22 cellular contexts compared by ENCODE assay signal in genomic region chr5:56760723-56761122, GRCh38. TPM values are rescaled to one million over a fixed set of nuclear protein-coding genes. Genes with fewer than 3 reads are reported as not detected.
DNase-seq lines count a peak whose midpoint lies in the region; ATAC-seq and TF ChIP-seq lines count a peak whose summit lies in the region.
"Had no signal": no experiment of that assay in that cellular context is flagged by ENCODE, and none has a peak within 500 bp of the region (broad histone marks: within the 10 kb centered on the region; RNA-seq: fewer than 3 reads in every experiment).

No MANE protein-coding gene starts in this region.

- no peak overlapping the region for H3K4me3 Mint-ChIP-seq in endodermal cell
- peak overlapping the region in 7 of 8 donors; percentile 59 to 82 (median 74) for H3K4me3 Mint-ChIP-seq in naive B cell
- H3K4me3 Mint-ChIP-seq in type B pancreatic cell = no peak overlapping the region
- H3K4me3 Mint-ChIP-seq: activated CD8-positive, alpha-beta T cell treated with anti-CD3 and anti-CD28 coated beads for 36 hours; activated naive CD4-positive, alpha-beta T cell treated with anti-CD3 and anti-CD28 coated beads, Interleukin-2, amount 50 U/mL, for 24 hours; CD8-positive, alpha-beta T cell; stimulated activated naive CD8-positive, alpha-beta T cell treated with anti-CD3 and anti-CD28 coated beads, Interleukin-15, amount 100 ng/mL, for 72 hours had no signal

- H3K9me3 ChIP-seq in heart right ventricle (no peaks in the 10 kb centered on the region), endodermal cell (ENCODE audit: control insufficient read depth, low read length) (no peaks in the 10 kb centered on the region)
- H3K9me3 ChIP-seq: left lung had no signal

- H3K27me3 ChIP-seq in heart right ventricle (no peaks in the 10 kb centered on the region), endodermal cell (ENCODE audit: control insufficient read depth, insufficient read depth, low read length, poor library complexity, severe bottlenecking) (no peaks in the 10 kb centered on the region)
- H3K27me3 ChIP-seq: left lung had no signal

- H3K36me3 ChIP-seq in heart right ventricle = no peaks in the 10 kb centered on the region
- no peaks in the 10 kb centered on the region for H3K36me3 ChIP-seq in endodermal cell (ENCODE audit: control insufficient read depth, insufficient read depth, low read length)
- H3K36me3 ChIP-seq: left lung had no signal

- peak in 7 of 8 donors; percentile 54 to 87 (median 80) for ATAC-seq in heart right ventricle
- ATAC-seq in Right ventricle myocardium inferior = no peak
- ATAC-seq in naive B cell (ENCODE audit: low read depth in 2 of 2) = no peak
- ATAC-seq in GM18873 (IDR thresholded peaks at IDR 0.05; ENCODE audit: low FRiP score, unreplicated experiment) = no peak
- ATAC-seq: activated CD8-positive, alpha-beta T cell treated with anti-CD3 and anti-CD28 coated beads for 36 hours; CD8-positive, alpha-beta T cell; left lung; stimulated activated naive CD8-positive, alpha-beta T cell treated with anti-CD3 and anti-CD28 coated beads, Interleukin-15, amount 100 ng/mL, for 72 hours had no signal

- H3K27ac Mint-ChIP-seq in endodermal cell (peak overlapping the region; percentile 90), naive B cell (peak overlapping the region; percentile 66 to 97 (median 94)), type B pancreatic cell (peak overlapping the region; percentile 91)
- H3K27ac Mint-ChIP-seq: activated CD8-positive, alpha-beta T cell treated with anti-CD3 and anti-CD28 coated beads for 36 hours; activated naive CD4-positive, alpha-beta T cell treated with anti-CD3 and anti-CD28 coated beads, Interleukin-2, amount 50 U/mL, for 24 hours; activated T-helper 2 cell treated with anti-CD3 and anti-CD28 coated beads, Interferon-gamma antibody, Interleukin-2, Interleukin-4, amounts not matched to agents 10 μg/mL and 5 μg/mL and 100 μg/mL, durations not matched to agents 14 hours and 24 hours and 36 hours; CD8-positive, alpha-beta T cell; progenitor cell of endocrine pancreas; stimulated activated naive CD8-positive, alpha-beta T cell treated with anti-CD3 and anti-CD28 coated beads, Interleukin-15, amount 100 ng/mL, for 72 hours had no signal

- peaks cover 30% of the 10 kb centered on the region for H3K4me1 Mint-ChIP-seq in endodermal cell
- peaks cover 38 to 62% (median 50%) of the 10 kb centered on the region in 3 donors for H3K4me1 Mint-ChIP-seq in naive B cell
- peaks cover 34% of the 10 kb centered on the region for H3K4me1 Mint-ChIP-seq in type B pancreatic cell (ENCODE audit: unreplicated experiment)
- H3K4me1 Mint-ChIP-seq: stimulated activated naive CD8-positive, alpha-beta T cell treated with anti-CD3 and anti-CD28 coated beads, Interleukin-15, amount 100 ng/mL, for 72 hours had no signal

- no peaks in the 10 kb centered on the region for H3K27me3 Mint-ChIP-seq in endodermal cell (ENCODE audit: insufficient read depth)
- no peaks in the 10 kb centered on the region for H3K27me3 Mint-ChIP-seq in naive B cell
- H3K27me3 Mint-ChIP-seq in type B pancreatic cell = no peaks in the 10 kb centered on the region
- H3K27me3 Mint-ChIP-seq: activated naive CD4-positive, alpha-beta T cell treated with anti-CD3 and anti-CD28 coated beads, Interleukin-2, amount 50 U/mL, for 24 hours; stimulated activated naive CD8-positive, alpha-beta T cell treated with anti-CD3 and anti-CD28 coated beads, Interleukin-15, amount 100 ng/mL, for 72 hours had no signal

- H3K9me3 Mint-ChIP-seq in endodermal cell (no peaks in the 10 kb centered on the region), naive B cell (no peaks in the 10 kb centered on the region), type B pancreatic cell (no peaks in the 10 kb centered on the region)
- H3K9me3 Mint-ChIP-seq: activated CD8-positive, alpha-beta T cell treated with anti-CD3 and anti-CD28 coated beads for 36 hours; activated naive CD4-positive, alpha-beta T cell treated with anti-CD3 and anti-CD28 coated beads, Interleukin-2, amount 50 U/mL, for 24 hours; activated T-helper 2 cell treated with anti-CD3 and anti-CD28 coated beads, Interferon-gamma antibody, Interleukin-2, Interleukin-4, amounts not matched to agents 10 μg/mL and 5 μg/mL and 100 μg/mL, durations not matched to agents 14 hours and 24 hours and 36 hours; CD8-positive, alpha-beta T cell; stimulated activated naive CD8-positive, alpha-beta T cell treated with anti-CD3 and anti-CD28 coated beads, Interleukin-15, amount 100 ng/mL, for 72 hours had no signal

- 71 to 82% methylated on average over 5 of the region's 5 CpGs for WGBS in heart right ventricle, 2 donors
- 69 to 79% methylated on average over 5 of the region's 5 CpGs for WGBS in endodermal cell (ENCODE audit: insufficient coverage in 1 of 2, insufficient read length in 1 of 2), 2 experiments

- no peaks in the 10 kb centered on the region for H3K36me3 Mint-ChIP-seq in endodermal cell (ENCODE audit: low read depth)
- no peaks in the 10 kb centered on the region for H3K36me3 Mint-ChIP-seq in naive B cell
- no peaks in the 10 kb centered on the region for H3K36me3 Mint-ChIP-seq in type B pancreatic cell
- H3K36me3 Mint-ChIP-seq: activated naive CD4-positive, alpha-beta T cell treated with anti-CD3 and anti-CD28 coated beads, Interleukin-2, amount 50 U/mL, for 24 hours; CD8-positive, alpha-beta T cell had no signal

- intact Hi-C loops in heart right ventricle (cut with DNase I) = no loop called here
- intact Hi-C loops in Right ventricle myocardium inferior (cut with DNase I) = no loop called here

- DNase-seq in heart right ventricle (peak in 1 of 2 donors; percentile 39), Right ventricle myocardium inferior (ENCODE audit: missing footprints) (no peak), endodermal cell (no peak), naive B cell (no peak), type B pancreatic cell (ENCODE audit: extremely low spot score, unreplicated experiment) (no peak), coronary artery (ENCODE audit: low spot score) (no peak), DMS 273 (lab: John Stamatoyannopoulos, UW; ENCODE audit: unreplicated experiment) (no peak)
- DNase-seq: activated CD8-positive, alpha-beta T cell treated with anti-CD3 and anti-CD28 coated beads for 36 hours; CD8-positive, alpha-beta T cell; DMS 273 treated with DMSO at 0.1 percent for 48 hours; EL; IMR-90; left lung; NCI-H1105 treated with DMSO at 0.1 percent for 48 hours; NCI-H2029; stimulated activated naive CD8-positive, alpha-beta T cell treated with anti-CD3 and anti-CD28 coated beads, Interleukin-15, amount 100 ng/mL, for 72 hours had no signal

- H3K27ac ChIP-seq in heart right ventricle (peak overlapping the region in 3 of 10 donors; percentile 10 to 46 (median 36)), endodermal cell (ENCODE audit: low read depth, low read length) (no peak overlapping the region), coronary artery (no peak overlapping the region)
- H3K27ac ChIP-seq: left lung, RWPE1, SK-N-MC had no signal

- TF ChIP-seq CTCF in heart right ventricle (IDR thresholded peaks at IDR 0.05) = no peak
- TF ChIP-seq CTCF in endodermal cell (conservative IDR thresholded peaks at IDR 0.05) = no peak
- TF ChIP-seq CTCF in type B pancreatic cell (conservative IDR thresholded peaks at IDR 0.05) = no peak
- no peak for TF ChIP-seq CTCF in coronary artery (IDR thresholded peaks at IDR 0.05)

- H3K9ac ChIP-seq in endodermal cell (ENCODE audit: extremely low read depth, low read length, poor library complexity, severe bottlenecking) = no peak overlapping the region

- no peak overlapping the region for H3K4me3 ChIP-seq in heart right ventricle
- H3K4me3 ChIP-seq in endodermal cell (ENCODE audit: low read length) = peak overlapping the region; percentile 3
- no peak overlapping the region for H3K4me3 ChIP-seq in coronary artery
- H3K4me3 ChIP-seq: left lung, SK-N-MC had no signal

- H3K4me1 ChIP-seq in heart right ventricle (peaks cover 0 to 50% (median 36%) of the 10 kb centered on the region in 9 donors), endodermal cell (ENCODE audit: control insufficient read depth, insufficient read depth, low read length) (peaks cover 12% of the 10 kb centered on the region)

RNA-seq across cellular contexts. Expression of gene MAP3K1, which starts 54.6 kb away (rescaled TPM):
- 10 to 100 TPM in 1 of 10 donors, 1 to 10 TPM in 9; 4.6 to 13.3 (median 6.5) TPM for total RNA-seq in heart right ventricle
- 1 to 10 TPM; 1.7 to 5.6 TPM for polyA plus RNA-seq in heart right ventricle
- total RNA-seq in Right ventricle myocardium inferior = 6.3 TPM
- total RNA-seq in endodermal cell = 10 to 100 TPM; 18.0 to 23.7 TPM
- 10.1 TPM for polyA plus RNA-seq in endodermal cell (2013, experiment 1 of 2)
- polyA plus RNA-seq in endodermal cell (2013, experiment 2 of 2) = 9.4 TPM
- 100 to 1,000 TPM in 1 of 6 donors, 10 to 100 TPM in 5; 39.8 to 106 (median 90.2) TPM for polyA plus RNA-seq in naive B cell (ENCODE audit: low read depth in 6 of 6)
- 40.9 and 48.4 TPM in 2 replicates for total RNA-seq in type B pancreatic cell (ENCODE audit: low replicate concordance)

Comparison
In these comparisons a context has a peak if more than half of its experiments do, and no peak if none do; other contexts are left out.
1. ATAC-seq: peak in heart right ventricle (7 of 8); none in Right ventricle myocardium inferior (single experiment), naive B cell (0 of 2) and GM18873 (single experiment).
2. H3K4me3 Mint-ChIP-seq: peak in naive B cell (7 of 8); none in endodermal cell (single experiment) and type B pancreatic cell (single experiment).
3. Peak in every context shown above with its lines, with median percentiles within 50 percentile points of each other: H3K27ac Mint-ChIP-seq.